Comparison of ENCODE assay signal across 18 cellular contexts in the genomic region with DNA sequence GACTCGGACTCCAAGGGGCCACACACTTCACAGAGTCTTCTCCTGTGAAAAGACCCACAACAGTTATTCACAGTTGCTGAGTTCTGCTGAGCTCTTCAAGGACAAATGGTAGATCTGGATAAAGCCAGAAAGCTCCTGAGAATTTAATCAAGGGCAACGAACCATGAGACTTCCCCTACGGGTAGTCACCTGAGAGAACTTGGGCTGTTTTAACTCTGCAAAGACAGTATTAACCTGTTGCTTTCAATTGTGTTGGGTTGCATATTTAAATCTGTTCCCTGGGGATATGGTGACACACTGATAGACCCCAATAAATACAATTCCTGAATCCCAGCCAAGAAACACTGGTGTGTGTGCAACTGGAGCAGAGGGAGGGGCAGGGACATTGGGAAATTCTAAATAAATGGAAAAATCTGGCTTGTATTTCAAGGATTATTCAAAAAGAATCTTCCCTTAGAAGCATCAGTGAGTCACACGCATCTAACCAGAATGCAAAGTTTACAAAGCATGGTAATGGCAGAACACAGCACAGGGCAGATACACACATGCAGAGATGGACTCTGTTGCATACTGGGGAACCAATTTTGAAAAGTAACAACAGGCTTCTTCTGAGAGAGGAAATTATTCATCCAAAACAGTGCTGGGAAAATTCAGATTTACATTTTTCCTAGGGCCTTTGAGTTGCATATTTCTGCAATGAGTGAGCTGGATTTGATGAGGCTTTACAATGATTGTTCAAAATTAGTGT. TPM values are rescaled to one million over a fixed set of nuclear protein-coding genes. Genes with fewer than 3 reads are reported as not detected.
A peak's percentile ranks its signal among the peaks of the same experiment; 100 is the strongest.
DNase-seq lines count a peak whose midpoint lies in the region; ATAC-seq and TF ChIP-seq lines count a peak whose summit lies in the region.
"Had no signal": no experiment of that assay in that cellular context is flagged by ENCODE, and none has a peak within 500 bp of the region (broad histone marks: within the 10 kb centered on the region; RNA-seq: fewer than 3 reads in every experiment).

No MANE protein-coding gene starts in this region.

- ATAC-seq in PC-3: peak; percentile 29

- H3K79me2 ChIP-seq in PC-3 (ENCODE audit: low read length): no peaks in the 10 kb centered on the region

- POLR2A ChIA-PET in PC-3 (lab: Charles Lee; ENCODE audit: unreplicated experiment): no interaction called here

- H3K9me3 Mint-ChIP-seq in osteocyte (ENCODE audit: unreplicated experiment): no peaks in the 10 kb centered on the region
- H3K9me3 Mint-ChIP-seq: activated naive CD8-positive, alpha-beta T cell treated with anti-CD3 and anti-CD28 coated beads for 36 hours had no signal

- H3F3A ChIP-seq in PC-3 (ENCODE audit: low read length, unreplicated experiment): no peaks in the 10 kb centered on the region

- no peaks in the 10 kb centered on the region for H3K9me2 ChIP-seq in PC-3 (replicated peaks; ENCODE audit: low read length)

- H3K9me3 ChIP-seq in PC-3 (ENCODE audit: low read length): no peaks in the 10 kb centered on the region
- H3K9me3 ChIP-seq in MG63: no peaks in the 10 kb centered on the region
- H3K9me3 ChIP-seq: testis had no signal

- H3K27ac Mint-ChIP-seq in osteocyte (ENCODE audit: unreplicated experiment): peak overlapping the region; percentile 8
- H3K27ac Mint-ChIP-seq: activated naive CD8-positive, alpha-beta T cell treated with anti-CD3 and anti-CD28 coated beads for 36 hours had no signal

- DNase-seq in DMS79 (lab: John Stamatoyannopoulos, UW) (peak; percentile 92), PC-3 (peak; percentile 62), epithelial cell of esophagus (ENCODE audit: low read depth) (peak; percentile 57), osteocyte (ENCODE audit: extremely low spot score, unreplicated experiment) (no peak), NCI-H2227 (lab: John Stamatoyannopoulos, UW; ENCODE audit: unreplicated experiment) (no peak), MG63 (no peak)
- DNase-seq in activated CD4-positive, CD25-positive, alpha-beta regulatory T cell (lab: John Stamatoyannopoulos, UW): no peak
- DNase-seq: activated naive CD8-positive, alpha-beta T cell treated with anti-CD3 and anti-CD28 coated beads for 36 hours; DMS153; dorsolateral prefrontal cortex; H7; NCI-H1092; NCI-H526 treated with DMSO at 0.1 percent for 48 hours; SHP77; testis had no signal

- H3K27me3 ChIP-seq in PC-3 (ENCODE audit: low read length) (no peaks in the 10 kb centered on the region), MG63 (no peaks in the 10 kb centered on the region)
- H3K27me3 ChIP-seq: testis had no signal

- no peak overlapping the region for H3K27ac ChIP-seq in PC-3 (ENCODE audit: low read length)
- H3K27ac ChIP-seq: dorsolateral prefrontal cortex, testis, VCaP had no signal

- H4K20me1 ChIP-seq in PC-3 (ENCODE audit: low read length): no peaks in the 10 kb centered on the region

- H3K4me3 ChIP-seq in PC-3 (ENCODE audit: low read length) (no peak overlapping the region), epithelial cell of esophagus (ENCODE audit: low read length) (no peak overlapping the region), MG63 (no peak overlapping the region)
- H3K4me3 ChIP-seq: dorsolateral prefrontal cortex, lung, testis had no signal

- H3K4me1 Mint-ChIP-seq in osteocyte (ENCODE audit: unreplicated experiment): peaks cover 34% of the 10 kb centered on the region

- H3K4me2 ChIP-seq in PC-3 (ENCODE audit: low read length): peak overlapping the region; percentile 9

- H3K4me3 Mint-ChIP-seq in osteocyte (ENCODE audit: unreplicated experiment): no peak overlapping the region
- H3K4me3 Mint-ChIP-seq: activated naive CD8-positive, alpha-beta T cell treated with anti-CD3 and anti-CD28 coated beads for 36 hours had no signal

- BruUV-seq in PC-3 (replicated peaks; lab: Mats Ljungman, UMichigan): no TSS peak

- CTCF ChIA-PET in PC-3 (lab: Charles Lee): no interaction called here

- TF ChIP-seq CTCF in PC-3 (conservative IDR thresholded peaks at IDR 0.05; ENCODE audit: low read depth, low read length) (no peak), epithelial cell of esophagus (IDR thresholded peaks at IDR 0.05; ENCODE audit: insufficient read depth, low read depth, low read length, missing control alignments) (no peak), osteocyte (IDR thresholded peaks at IDR 0.05) (no peak)

- H3K27me3 Mint-ChIP-seq in osteocyte (ENCODE audit: unreplicated experiment): peaks cover 2% of the 10 kb centered on the region
- H3K27me3 Mint-ChIP-seq: activated naive CD8-positive, alpha-beta T cell treated with anti-CD3 and anti-CD28 coated beads for 36 hours had no signal

- H3K9ac ChIP-seq in PC-3 (ENCODE audit: low read length): no peak overlapping the region

- H3K36me3 Mint-ChIP-seq in osteocyte (ENCODE audit: unreplicated experiment): no peaks in the 10 kb centered on the region
- H3K36me3 Mint-ChIP-seq: activated naive CD8-positive, alpha-beta T cell treated with anti-CD3 and anti-CD28 coated beads for 36 hours had no signal

- no peak overlapping the region for H2AFZ ChIP-seq in PC-3 (ENCODE audit: low read length)

- peaks cover 27% of the 10 kb centered on the region for H3K4me1 ChIP-seq in PC-3 (ENCODE audit: insufficient read depth, low read length)
- H3K4me1 ChIP-seq: testis had no signal

- intact Hi-C loops in PC-3 (cut with micrococcal nuclease): no loop called here

- H3K36me3 ChIP-seq in PC-3 (ENCODE audit: low read depth, low read length) (no peaks in the 10 kb centered on the region), MG63 (no peaks in the 10 kb centered on the region)

RNA-seq across cellular contexts. Expression of a gene that starts 4.0 kb away (rescaled TPM):
- total RNA-seq in PC-3 (2014; rRNA removed) (not detected in 2 replicates), osteocyte (not detected in 2 replicates)
- total RNA-seq in MG63 (2014; rRNA removed; shearing (Covaris generic); ENCODE audit: low replicate concordance): not detected in 2 replicates
- total RNA-seq: activated naive CD8-positive, alpha-beta T cell treated with anti-CD3 and anti-CD28 coated beads for 36 hours; HT-29 had no signal

RNA-seq across cellular contexts. Expression of a gene that starts 28.1 kb away (rescaled TPM):
- total RNA-seq in PC-3 (2014; rRNA removed): not detected in 2 replicates
- total RNA-seq in osteocyte: not detected in 2 replicates
- not detected in 2 replicates for total RNA-seq in MG63 (2014; rRNA removed; shearing (Covaris generic); ENCODE audit: low replicate concordance)
- total RNA-seq: activated naive CD8-positive, alpha-beta T cell treated with anti-CD3 and anti-CD28 coated beads for 36 hours; HT-29 had no signal

Comparison
In these comparisons a context has a peak if more than half of its experiments do, and no peak if none do; other contexts are left out.
1. DNase-seq: peak in DMS79 (single experiment), PC-3 (single experiment) and epithelial cell of esophagus (single experiment); none in osteocyte (single experiment), NCI-H2227 (single experiment), MG63 (single experiment) and activated CD4-positive, CD25-positive, alpha-beta regulatory T cell (0 of 4).